ENCODE assay signal across 23 cellular contexts in the genomic region with DNA sequence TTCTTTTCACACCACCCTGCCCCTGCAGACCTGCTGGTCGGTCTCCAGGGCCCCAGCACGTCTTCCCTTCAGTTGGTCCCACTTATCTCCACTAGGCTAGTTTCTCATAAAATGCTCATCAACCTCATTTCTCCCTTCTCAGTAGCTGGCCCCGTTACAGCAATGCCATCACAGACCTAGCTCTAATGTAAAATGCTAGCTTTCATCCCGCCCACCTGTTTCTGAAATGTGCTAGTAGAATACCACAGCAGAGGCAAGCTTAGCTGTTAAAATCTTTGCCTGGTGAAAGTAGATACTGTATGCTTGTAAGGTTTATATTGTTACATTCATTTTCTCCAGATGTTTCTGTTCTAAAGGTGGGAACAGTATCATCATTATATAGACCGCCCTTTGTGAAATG. TPM values are rescaled to one million over a fixed set of nuclear protein-coding genes. Genes with fewer than 3 reads are reported as not detected.
A peak's percentile ranks its signal among the peaks of the same experiment; 100 is the strongest.
DNase-seq lines count a peak whose midpoint lies in the region; ATAC-seq and TF ChIP-seq lines count a peak whose summit lies in the region.
"Had no signal": no experiment of that assay in that cellular context is flagged by ENCODE, and none has a peak within 500 bp of the region (broad histone marks: within the 10 kb centered on the region; RNA-seq: fewer than 3 reads in every experiment).

No MANE protein-coding gene starts in this region.

- H3K4me3 Mint-ChIP-seq in activated CD4-positive, alpha-beta T cell treated with anti-CD3 and anti-CD28 coated beads, Interleukin-2, amount 10 ng/mL, durations not matched to agents 24 days and 14 days = no peak overlapping the region
- H3K4me3 Mint-ChIP-seq in stimulated activated naive CD8-positive, alpha-beta T cell treated with anti-CD3 and anti-CD28 coated beads, Interleukin-15, amount 100 ng/mL, for 72 hours = no peak overlapping the region
- no peak overlapping the region for H3K4me3 Mint-ChIP-seq in neural crest cell
- H3K4me3 Mint-ChIP-seq: CD4-positive, CD25-positive, alpha-beta regulatory T cell had no signal

- peak overlapping the region; percentile 61 for H3K27ac Mint-ChIP-seq in activated CD4-positive, alpha-beta T cell treated with anti-CD3 and anti-CD28 coated beads, Interleukin-2, amount 10 ng/mL, durations not matched to agents 24 days and 14 days
- H3K27ac Mint-ChIP-seq in stimulated activated naive CD8-positive, alpha-beta T cell treated with anti-CD3 and anti-CD28 coated beads, Interleukin-15, amount 100 ng/mL, for 72 hours = no peak overlapping the region
- peak overlapping the region; percentile 53 for H3K27ac Mint-ChIP-seq in neural crest cell (ENCODE audit: unreplicated experiment)

- no peak for DNase-seq in activated CD4-positive, alpha-beta T cell treated with anti-CD3 and anti-CD28 coated beads, Interleukin-2, amount 10 ng/mL, durations not matched to agents 24 days and 14 days
- DNase-seq in activated CD4-positive, alpha-beta T cell treated with anti-CD3 and anti-CD28 coated beads for 4 hours = no peak
- no peak for DNase-seq in stimulated activated naive CD8-positive, alpha-beta T cell treated with anti-CD3 and anti-CD28 coated beads, Interleukin-15, Interleukin-2, amounts not matched to agents 100 U/mL and 50 U/mL, for 24 hours
- no peak for DNase-seq in stimulated activated naive CD8-positive, alpha-beta T cell treated with anti-CD3 and anti-CD28 coated beads, Interleukin-15, amount 100 ng/mL, for 72 hours
- DNase-seq in neural crest cell (ENCODE audit: low read depth, low spot score) = no peak
- peak; percentile 42 for DNase-seq in superior temporal gyrus (ENCODE audit: extremely low spot score)
- no peak for DNase-seq in spleen
- DNase-seq: 8988T; CD4-positive, CD25-positive, alpha-beta regulatory T cell; DMS153; DND-41; Kasumi-1; NCI-H1092 treated with DMSO at 0.1 percent for 48 hours; NCI-H1436 treated with DMSO at 0.1 percent for 48 hours; NCI-H187 treated with DMSO at 0.1 percent for 48 hours; NCI-H446; NCI-H524 treated with DMSO at 0.1 percent for 48 hours; NCI-H774 had no signal

- no peak for TF ChIP-seq CTCF in neural crest cell (conservative IDR thresholded peaks at IDR 0.05)
- no peak for TF ChIP-seq CTCF in spleen (IDR thresholded peaks at IDR 0.05 in 8 of 11, conservative IDR thresholded peaks at IDR 0.05 in 3 of 11)

- 91 to 93% (median 92%) methylated on average over 5 of the region's 5 CpGs for WGBS in spleen, 5 donors

- no peak for TF ChIP-seq POLR2A in spleen (IDR thresholded peaks at IDR 0.05)

- H3K27ac ChIP-seq in spleen = no peak overlapping the region
- H3K27ac ChIP-seq: BLaER1 had no signal

- H3K4me1 Mint-ChIP-seq in activated CD4-positive, alpha-beta T cell treated with anti-CD3 and anti-CD28 coated beads, Interleukin-2, amount 10 ng/mL, durations not matched to agents 24 days and 14 days = peaks cover 4% of the 10 kb centered on the region
- H3K4me1 Mint-ChIP-seq in stimulated activated naive CD8-positive, alpha-beta T cell treated with anti-CD3 and anti-CD28 coated beads, Interleukin-15, amount 100 ng/mL, for 72 hours = no peaks in the 10 kb centered on the region
- H3K4me1 Mint-ChIP-seq in neural crest cell = no peaks in the 10 kb centered on the region
- H3K4me1 Mint-ChIP-seq: CD4-positive, CD25-positive, alpha-beta regulatory T cell had no signal

- H3K36me3 ChIP-seq in spleen = peaks cover 0 to 54% (median 34%) of the 10 kb centered on the region in 6 donors

- no peaks in the 10 kb centered on the region for H3K9me3 ChIP-seq in spleen
- H3K9me3 ChIP-seq: BLaER1 had no signal

- H3K27me3 ChIP-seq in spleen (replicated peaks in 1 of 7) = no peaks in the 10 kb centered on the region
- H3K27me3 ChIP-seq: BLaER1 had no signal

- peaks cover 30% of the 10 kb centered on the region for H3K36me3 Mint-ChIP-seq in activated CD4-positive, alpha-beta T cell treated with anti-CD3 and anti-CD28 coated beads, Interleukin-2, amount 10 ng/mL, durations not matched to agents 24 days and 14 days (ENCODE audit: low read depth)
- peaks cover 19% of the 10 kb centered on the region for H3K36me3 Mint-ChIP-seq in neural crest cell (ENCODE audit: low read depth)

- no peak overlapping the region for H3K4me3 ChIP-seq in spleen
- H3K4me3 ChIP-seq: BLaER1, K562 had no signal

- H3K27me3 Mint-ChIP-seq in activated CD4-positive, alpha-beta T cell treated with anti-CD3 and anti-CD28 coated beads, Interleukin-2, amount 10 ng/mL, durations not matched to agents 24 days and 14 days = no peaks in the 10 kb centered on the region
- H3K27me3 Mint-ChIP-seq in stimulated activated naive CD8-positive, alpha-beta T cell treated with anti-CD3 and anti-CD28 coated beads, Interleukin-15, amount 100 ng/mL, for 72 hours = no peaks in the 10 kb centered on the region
- H3K27me3 Mint-ChIP-seq in neural crest cell (ENCODE audit: low read depth) = no peaks in the 10 kb centered on the region
- H3K27me3 Mint-ChIP-seq: CD4-positive, CD25-positive, alpha-beta regulatory T cell had no signal

- intact Hi-C loops in activated CD4-positive, alpha-beta T cell treated with anti-CD3 and anti-CD28 coated beads, Interleukin-2, amount 10 ng/mL, durations not matched to agents 24 days and 14 days (cut with micrococcal nuclease) = no loop called here
- intact Hi-C loops in spleen (cut with DNase I; ENCODE audit: low total_unique reads) = no loop called here

- peak; percentile 34 for ATAC-seq in stimulated activated naive CD8-positive, alpha-beta T cell treated with anti-CD3 and anti-CD28 coated beads, Interleukin-15, Interleukin-2, amounts not matched to agents 100 U/mL and 50 U/mL, for 24 hours
- ATAC-seq in stimulated activated naive CD8-positive, alpha-beta T cell treated with anti-CD3 and anti-CD28 coated beads, Interleukin-15, amount 100 ng/mL, for 72 hours = no peak
- ATAC-seq in HG02623 (IDR thresholded peaks at IDR 0.05; ENCODE audit: unreplicated experiment) = no peak
- ATAC-seq: K562 had no signal

- H3K9me3 Mint-ChIP-seq in activated CD4-positive, alpha-beta T cell treated with anti-CD3 and anti-CD28 coated beads, Interleukin-2, amount 10 ng/mL, durations not matched to agents 24 days and 14 days = no peaks in the 10 kb centered on the region
- H3K9me3 Mint-ChIP-seq in stimulated activated naive CD8-positive, alpha-beta T cell treated with anti-CD3 and anti-CD28 coated beads, Interleukin-15, amount 100 ng/mL, for 72 hours = no peaks in the 10 kb centered on the region
- H3K9me3 Mint-ChIP-seq in neural crest cell = no peaks in the 10 kb centered on the region
- H3K9me3 Mint-ChIP-seq: CD4-positive, CD25-positive, alpha-beta regulatory T cell had no signal

- H3K4me1 ChIP-seq in spleen = no peaks in the 10 kb centered on the region
- H3K4me1 ChIP-seq: BLaER1 had no signal

RNA-seq across cellular contexts. Expression of a gene that starts 13.1 kb away (rescaled TPM):
- not detected in 2 replicates for total RNA-seq in activated CD4-positive, alpha-beta T cell treated with anti-CD3 and anti-CD28 coated beads, Interleukin-2, amount 10 ng/mL, durations not matched to agents 24 days and 14 days
- not detected in 2 replicates for total RNA-seq in neural crest cell
- not detected for total RNA-seq in spleen
- polyA plus RNA-seq in spleen = not detected
- total RNA-seq: CD4-positive, CD25-positive, alpha-beta regulatory T cell; HT1080; M059J had no signal

RNA-seq across cellular contexts. Expression of a gene that starts 24.7 kb away (rescaled TPM):
- total RNA-seq in activated CD4-positive, alpha-beta T cell treated with anti-CD3 and anti-CD28 coated beads, Interleukin-2, amount 10 ng/mL, durations not matched to agents 24 days and 14 days = 23.2 and 28.2 TPM in 2 replicates
- total RNA-seq in neural crest cell (25.8 and 27.2 TPM in 2 replicates), spleen (10 to 100 TPM; 17.8 to 27.4 (median 21.3) TPM)
- polyA plus RNA-seq in spleen = 10 to 100 TPM; 11.1 to 14.2 (median 13.2) TPM

RNA-seq across cellular contexts. Expression of a gene that starts 47.9 kb away (rescaled TPM):
- total RNA-seq in activated CD4-positive, alpha-beta T cell treated with anti-CD3 and anti-CD28 coated beads, Interleukin-2, amount 10 ng/mL, durations not matched to agents 24 days and 14 days = 30.5 and 39.3 TPM in 2 replicates
- 26.5 and 28.1 TPM in 2 replicates for total RNA-seq in neural crest cell
- total RNA-seq in spleen = 10 to 100 TPM; 10.6 to 21.5 (median 17.8) TPM
- polyA plus RNA-seq in spleen = 10 to 100 TPM; 12.6 to 14.3 (median 13.2) TPM

Comparison
In these comparisons a context has a peak if more than half of its experiments do, and no peak if none do; other contexts are left out.
1. H3K27ac Mint-ChIP-seq: peak in activated CD4-positive, alpha-beta T cell treated with anti-CD3 and anti-CD28 coated beads, Interleukin-2, amount 10 ng/mL, durations not matched to agents 24 days and 14 days (single experiment) and neural crest cell (single experiment); none in stimulated activated naive CD8-positive, alpha-beta T cell treated with anti-CD3 and anti-CD28 coated beads, Interleukin-15, amount 100 ng/mL, for 72 hours (0 of 2).